Comparison of ENCODE assay signal across 1 cellular context in genomic region chr4:78129383-78130108, GRCh38.
TF ChIP-seq lines count a peak whose summit lies in the region.

No MANE protein-coding gene starts in this region.

TF ChIP-seq in HepG2, 621 proteins besides CTCF, POLR2A, EP300 and RAD21 (continued from another document and continues in another):
- TF ChIP-seq PAXIP1 (CRISPR knock-in tag; conservative IDR thresholded peaks at IDR 0.05) (peak; percentile 62), HNF4G (IDR thresholded peaks at IDR 0.05; ENCODE audit: borderline replicate concordance, low read depth, low read length) (peak; percentile 53; the same call in 1 of the 2 replicates), HNF4G (CRISPR knock-in tag; IDR thresholded peaks at IDR 0.05; ENCODE audit: borderline replicate concordance, low read depth) (no peak), ADNP (CRISPR knock-in tag; IDR thresholded peaks at IDR 0.05) (no peak), TAF15 (IDR thresholded peaks at IDR 0.05; ENCODE audit: low read depth, low read length, poor library complexity, severe bottlenecking) (no peak), ZNF180 (CRISPR knock-in tag; IDR thresholded peaks at IDR 0.05; ENCODE audit: borderline replicate concordance, low read depth) (no peak), ATF7 (IDR thresholded peaks at IDR 0.05) (no peak), ATF7 (CRISPR knock-in tag; IDR thresholded peaks at IDR 0.05) (no peak), ZNF17 (CRISPR knock-in tag; IDR thresholded peaks at IDR 0.05) (no peak), FOXJ3 (CRISPR knock-in tag; IDR thresholded peaks at IDR 0.05; ENCODE audit: borderline replicate concordance) (no peak), KAT2B (IDR thresholded peaks at IDR 0.05; ENCODE audit: borderline replicate concordance, low read depth, low read length) (no peak), ZNF878 (CRISPR knock-in tag; IDR thresholded peaks at IDR 0.05) (no peak), CREB1 (IDR thresholded peaks at IDR 0.05) (no peak), CREB1 (CRISPR knock-in tag; IDR thresholded peaks at IDR 0.05) (no peak), ZNF224 (CRISPR knock-in tag; IDR thresholded peaks at IDR 0.05) (no peak), ZFP91 (CRISPR knock-in tag; IDR thresholded peaks at IDR 0.05; ENCODE audit: borderline replicate concordance) (no peak), ZC3H13 (CRISPR knock-in tag; IDR thresholded peaks at IDR 0.05) (no peak), ZNF891 (CRISPR knock-in tag; IDR thresholded peaks at IDR 0.05) (no peak), ZNF367 (CRISPR knock-in tag; IDR thresholded peaks at IDR 0.05; ENCODE audit: borderline replicate concordance) (no peak), GABPA (IDR thresholded peaks at IDR 0.05; ENCODE audit: low read depth, low read length) (no peak), GABPA (CRISPR knock-in tag; IDR thresholded peaks at IDR 0.05; ENCODE audit: low read depth) (no peak), ZNF230 (CRISPR knock-in tag; IDR thresholded peaks at IDR 0.05) (no peak), CREBL2 (CRISPR knock-in tag; IDR thresholded peaks at IDR 0.05; ENCODE audit: borderline replicate concordance) (no peak), ZNF747 (CRISPR knock-in tag; IDR thresholded peaks at IDR 0.05; ENCODE audit: borderline replicate concordance) (no peak), ZNF256 (CRISPR knock-in tag; conservative IDR thresholded peaks at IDR 0.05) (no peak), ZNF432 (CRISPR knock-in tag; IDR thresholded peaks at IDR 0.05; ENCODE audit: borderline replicate concordance) (no peak), ZBTB2 (CRISPR knock-in tag; IDR thresholded peaks at IDR 0.05; ENCODE audit: low read depth) (no peak), USF2 (IDR thresholded peaks at IDR 0.05; ENCODE audit: low read depth, low read length) (no peak), USF2 (CRISPR knock-in tag; IDR thresholded peaks at IDR 0.05; ENCODE audit: borderline replicate concordance) (no peak), ZNF232 (CRISPR knock-in tag; IDR thresholded peaks at IDR 0.05; ENCODE audit: borderline replicate concordance) (no peak), ZNF260 (CRISPR knock-in tag; IDR thresholded peaks at IDR 0.05; ENCODE audit: borderline replicate concordance, low read depth) (no peak), ZNF263 (CRISPR knock-in tag; IDR thresholded peaks at IDR 0.05) (no peak), GPN1 (CRISPR knock-in tag; IDR thresholded peaks at IDR 0.05; ENCODE audit: borderline replicate concordance) (no peak), NR2F6 (IDR thresholded peaks at IDR 0.05) (peak; percentile 39; the same call in 1 of the 2 replicates), NR2F6 (CRISPR knock-in tag; IDR thresholded peaks at IDR 0.05) (0 out of 2 replicates have a peak, but pooled peaks have one; percentile 21), HMG20A (CRISPR knock-in tag; IDR thresholded peaks at IDR 0.05; ENCODE audit: borderline replicate concordance) (no peak), ZNF468 (CRISPR knock-in tag; IDR thresholded peaks at IDR 0.05) (no peak), MEIS1 (CRISPR knock-in tag; IDR thresholded peaks at IDR 0.05; ENCODE audit: borderline replicate concordance) (no peak), ZBTB20 (CRISPR knock-in tag; IDR thresholded peaks at IDR 0.05; ENCODE audit: borderline replicate concordance, low read depth) (no peak), ZNF546 (CRISPR knock-in tag; conservative IDR thresholded peaks at IDR 0.05) (no peak), ZNF75D (CRISPR knock-in tag; IDR thresholded peaks at IDR 0.05; ENCODE audit: borderline replicate concordance) (no peak), ZNF761 (CRISPR knock-in tag; conservative IDR thresholded peaks at IDR 0.05) (no peak), TIGD3 (CRISPR knock-in tag; IDR thresholded peaks at IDR 0.05; ENCODE audit: borderline replicate concordance) (no peak), ZZZ3 (CRISPR knock-in tag; IDR thresholded peaks at IDR 0.05; ENCODE audit: borderline replicate concordance) (no peak), SRF (IDR thresholded peaks at IDR 0.05; ENCODE audit: low read depth, low read length) (no peak), NFYB (CRISPR knock-in tag; IDR thresholded peaks at IDR 0.05) (no peak), IRF2 (CRISPR knock-in tag; IDR thresholded peaks at IDR 0.05) (no peak), NFE2L2 (IDR thresholded peaks at IDR 0.05; ENCODE audit: low read length) (no peak), ZNF20 (CRISPR knock-in tag; IDR thresholded peaks at IDR 0.05) (no peak), KAT7 (CRISPR knock-in tag; IDR thresholded peaks at IDR 0.05; ENCODE audit: borderline replicate concordance) (no peak), ZNF501 (CRISPR knock-in tag; IDR thresholded peaks at IDR 0.05) (no peak), CHD2 (IDR thresholded peaks at IDR 0.05; ENCODE audit: low read depth, low read length) (no peak), NONO (IDR thresholded peaks at IDR 0.05) (no peak), NONO (CRISPR knock-in tag; conservative IDR thresholded peaks at IDR 0.05) (0 out of 2 replicates have a peak, but pooled peaks have one; percentile 24), RNF219 (CRISPR knock-in tag; IDR thresholded peaks at IDR 0.05) (no peak), GMEB1 (CRISPR knock-in tag; IDR thresholded peaks at IDR 0.05; ENCODE audit: borderline replicate concordance) (no peak), ZNF292 (CRISPR knock-in tag; IDR thresholded peaks at IDR 0.05; ENCODE audit: borderline replicate concordance, low read depth) (0 out of 2 replicates have a peak, but pooled peaks have one; percentile 37), ZNF10 (CRISPR knock-in tag; IDR thresholded peaks at IDR 0.05; ENCODE audit: borderline replicate concordance, low read depth) (no peak), HNF4A (CRISPR knock-in tag; IDR thresholded peaks at IDR 0.05) (peak; percentile 55), SMARCC2 (IDR thresholded peaks at IDR 0.05) (no peak), ZNF652 (CRISPR knock-in tag; IDR thresholded peaks at IDR 0.05; ENCODE audit: borderline replicate concordance, low read depth) (no peak), MIER2 (CRISPR knock-in tag; IDR thresholded peaks at IDR 0.05) (no peak), ZKSCAN8 (CRISPR knock-in tag; IDR thresholded peaks at IDR 0.05; ENCODE audit: borderline replicate concordance) (no peak), SOX6 (IDR thresholded peaks at IDR 0.05) (no peak), SOX6 (CRISPR knock-in tag; IDR thresholded peaks at IDR 0.05) (0 out of 2 replicates have a peak, but pooled peaks have one; percentile 23), TAF1 (CRISPR knock-in tag; IDR thresholded peaks at IDR 0.05) (no peak), ONECUT2 (CRISPR knock-in tag; IDR thresholded peaks at IDR 0.05) (no peak)
